ENCODE assay signal across 1 cellular context in genomic region chr2:152134488-152135280, GRCh38.
TF ChIP-seq lines count a peak whose summit lies in the region.

No MANE protein-coding gene starts in this region.

TF ChIP-seq in H1, 55 proteins besides CTCF, POLR2A, EP300 and RAD21:
- TF ChIP-seq USF2 (IDR thresholded peaks at IDR 0.05; ENCODE audit: low read length) (no peak), ATF3 (IDR thresholded peaks at IDR 0.05; ENCODE audit: insufficient read depth, low read depth, low read length) (no peak), POU5F1 (IDR thresholded peaks at IDR 0.05; ENCODE audit: low read depth, low read length) (no peak), TAF7 (optimal IDR thresholded peaks at IDR 0.05; ENCODE audit: borderline replicate concordance, low read depth, low read length) (no peak), SP1 (IDR thresholded peaks at IDR 0.05; ENCODE audit: low read depth, low read length) (no peak), SIN3A (conservative IDR thresholded peaks at IDR 0.05 in 1 of 2, IDR thresholded peaks at IDR 0.05 in 1 of 2; ENCODE audit: low read depth in 1 of 2, low read length in 2 of 2) (no peak), BCL11A (IDR thresholded peaks at IDR 0.05; ENCODE audit: low read depth in 2 of 2, low read length in 2 of 2) (no peak), ZNF274 (IDR thresholded peaks at IDR 0.05; ENCODE audit: borderline replicate concordance, extremely low read depth, low read length) (no peak), ASH2L (IDR thresholded peaks at IDR 0.05; ENCODE audit: low read length) (no peak)
- TF ChIP-seq, protein P1, sequence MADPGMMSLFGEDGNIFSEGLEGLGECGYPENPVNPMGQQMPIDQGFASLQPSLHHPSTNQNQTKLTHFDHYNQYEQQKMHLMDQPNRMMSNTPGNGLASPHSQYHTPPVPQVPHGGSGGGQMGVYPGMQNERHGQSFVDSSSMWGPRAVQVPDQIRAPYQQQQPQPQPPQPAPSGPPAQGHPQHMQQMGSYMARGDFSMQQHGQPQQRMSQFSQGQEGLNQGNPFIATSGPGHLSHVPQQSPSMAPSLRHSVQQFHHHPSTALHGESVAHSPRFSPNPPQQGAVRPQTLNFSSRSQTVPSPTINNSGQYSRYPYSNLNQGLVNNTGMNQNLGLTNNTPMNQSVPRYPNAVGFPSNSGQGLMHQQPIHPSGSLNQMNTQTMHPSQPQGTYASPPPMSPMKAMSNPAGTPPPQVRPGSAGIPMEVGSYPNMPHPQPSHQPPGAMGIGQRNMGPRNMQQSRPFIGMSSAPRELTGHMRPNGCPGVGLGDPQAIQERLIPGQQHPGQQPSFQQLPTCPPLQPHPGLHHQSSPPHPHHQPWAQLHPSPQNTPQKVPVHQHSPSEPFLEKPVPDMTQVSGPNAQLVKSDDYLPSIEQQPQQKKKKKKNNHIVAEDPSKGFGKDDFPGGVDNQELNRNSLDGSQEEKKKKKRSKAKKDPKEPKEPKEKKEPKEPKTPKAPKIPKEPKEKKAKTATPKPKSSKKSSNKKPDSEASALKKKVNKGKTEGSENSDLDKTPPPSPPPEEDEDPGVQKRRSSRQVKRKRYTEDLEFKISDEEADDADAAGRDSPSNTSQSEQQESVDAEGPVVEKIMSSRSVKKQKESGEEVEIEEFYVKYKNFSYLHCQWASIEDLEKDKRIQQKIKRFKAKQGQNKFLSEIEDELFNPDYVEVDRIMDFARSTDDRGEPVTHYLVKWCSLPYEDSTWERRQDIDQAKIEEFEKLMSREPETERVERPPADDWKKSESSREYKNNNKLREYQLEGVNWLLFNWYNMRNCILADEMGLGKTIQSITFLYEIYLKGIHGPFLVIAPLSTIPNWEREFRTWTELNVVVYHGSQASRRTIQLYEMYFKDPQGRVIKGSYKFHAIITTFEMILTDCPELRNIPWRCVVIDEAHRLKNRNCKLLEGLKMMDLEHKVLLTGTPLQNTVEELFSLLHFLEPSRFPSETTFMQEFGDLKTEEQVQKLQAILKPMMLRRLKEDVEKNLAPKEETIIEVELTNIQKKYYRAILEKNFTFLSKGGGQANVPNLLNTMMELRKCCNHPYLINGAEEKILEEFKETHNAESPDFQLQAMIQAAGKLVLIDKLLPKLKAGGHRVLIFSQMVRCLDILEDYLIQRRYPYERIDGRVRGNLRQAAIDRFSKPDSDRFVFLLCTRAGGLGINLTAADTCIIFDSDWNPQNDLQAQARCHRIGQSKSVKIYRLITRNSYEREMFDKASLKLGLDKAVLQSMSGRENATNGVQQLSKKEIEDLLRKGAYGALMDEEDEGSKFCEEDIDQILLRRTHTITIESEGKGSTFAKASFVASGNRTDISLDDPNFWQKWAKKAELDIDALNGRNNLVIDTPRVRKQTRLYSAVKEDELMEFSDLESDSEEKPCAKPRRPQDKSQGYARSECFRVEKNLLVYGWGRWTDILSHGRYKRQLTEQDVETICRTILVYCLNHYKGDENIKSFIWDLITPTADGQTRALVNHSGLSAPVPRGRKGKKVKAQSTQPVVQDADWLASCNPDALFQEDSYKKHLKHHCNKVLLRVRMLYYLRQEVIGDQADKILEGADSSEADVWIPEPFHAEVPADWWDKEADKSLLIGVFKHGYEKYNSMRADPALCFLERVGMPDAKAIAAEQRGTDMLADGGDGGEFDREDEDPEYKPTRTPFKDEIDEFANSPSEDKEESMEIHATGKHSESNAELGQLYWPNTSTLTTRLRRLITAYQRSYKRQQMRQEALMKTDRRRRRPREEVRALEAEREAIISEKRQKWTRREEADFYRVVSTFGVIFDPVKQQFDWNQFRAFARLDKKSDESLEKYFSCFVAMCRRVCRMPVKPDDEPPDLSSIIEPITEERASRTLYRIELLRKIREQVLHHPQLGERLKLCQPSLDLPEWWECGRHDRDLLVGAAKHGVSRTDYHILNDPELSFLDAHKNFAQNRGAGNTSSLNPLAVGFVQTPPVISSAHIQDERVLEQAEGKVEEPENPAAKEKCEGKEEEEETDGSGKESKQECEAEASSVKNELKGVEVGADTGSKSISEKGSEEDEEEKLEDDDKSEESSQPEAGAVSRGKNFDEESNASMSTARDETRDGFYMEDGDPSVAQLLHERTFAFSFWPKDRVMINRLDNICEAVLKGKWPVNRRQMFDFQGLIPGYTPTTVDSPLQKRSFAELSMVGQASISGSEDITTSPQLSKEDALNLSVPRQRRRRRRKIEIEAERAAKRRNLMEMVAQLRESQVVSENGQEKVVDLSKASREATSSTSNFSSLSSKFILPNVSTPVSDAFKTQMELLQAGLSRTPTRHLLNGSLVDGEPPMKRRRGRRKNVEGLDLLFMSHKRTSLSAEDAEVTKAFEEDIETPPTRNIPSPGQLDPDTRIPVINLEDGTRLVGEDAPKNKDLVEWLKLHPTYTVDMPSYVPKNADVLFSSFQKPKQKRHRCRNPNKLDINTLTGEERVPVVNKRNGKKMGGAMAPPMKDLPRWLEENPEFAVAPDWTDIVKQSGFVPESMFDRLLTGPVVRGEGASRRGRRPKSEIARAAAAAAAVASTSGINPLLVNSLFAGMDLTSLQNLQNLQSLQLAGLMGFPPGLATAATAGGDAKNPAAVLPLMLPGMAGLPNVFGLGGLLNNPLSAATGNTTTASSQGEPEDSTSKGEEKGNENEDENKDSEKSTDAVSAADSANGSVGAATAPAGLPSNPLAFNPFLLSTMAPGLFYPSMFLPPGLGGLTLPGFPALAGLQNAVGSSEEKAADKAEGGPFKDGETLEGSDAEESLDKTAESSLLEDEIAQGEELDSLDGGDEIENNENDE (IDR thresholded peaks at IDR 0.05; ENCODE audit: insufficient replicate concordance, low read length): no peak
